18 cellular contexts compared by ENCODE assay signal in the genomic region with DNA sequence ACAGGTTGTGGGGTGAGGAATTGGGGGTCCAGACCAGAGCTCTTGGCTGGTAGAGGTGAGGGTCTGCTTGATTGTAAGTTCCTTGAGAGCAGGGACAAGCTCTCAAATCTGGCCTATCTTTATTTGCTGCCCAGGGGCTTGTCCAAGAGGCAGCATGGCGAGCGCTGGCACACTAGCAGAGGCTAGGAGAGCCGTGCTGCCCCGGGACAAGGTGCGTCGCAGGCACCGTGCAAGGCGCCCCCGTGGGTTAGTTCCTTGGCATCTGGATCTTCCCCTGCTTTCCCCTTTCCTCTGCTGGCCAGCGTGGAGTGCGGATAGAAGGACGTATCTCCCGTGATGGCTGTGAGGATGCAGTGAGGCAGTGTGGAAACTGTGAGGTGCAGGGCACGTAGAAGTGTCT.
DNase-seq lines count a peak whose midpoint lies in the region; ATAC-seq, FAIRE-seq and TF ChIP-seq lines count a peak whose summit lies in the region.
"Had no signal": no experiment of that assay in that cellular context is flagged by ENCODE, and none has a peak within 500 bp of the region (broad histone marks: within the 10 kb centered on the region; RNA-seq: fewer than 3 reads in every experiment).

No MANE protein-coding gene starts in this region.

- no peak overlapping the region for H4K5ac ChIP-seq in IMR-90 (ENCODE audit: low read depth, low read length)
- no peak overlapping the region for H4K5ac ChIP-seq in H1 (ENCODE audit: insufficient read length, low read depth, low read length)

- CTCF ChIA-PET in IMR-90 (lab: Yijun Ruan, JAX), result no interaction called here
- CTCF ChIA-PET in H1 (lab: Charles Lee; ENCODE audit: partially characterized antibody), result interaction anchor here (0.8 to 4.0 kb wide), 7 partner anchors 8 to 150 kb away, joined by 3 to 22 read pairs (median 6); no protein-coding TSS in a partner anchor
- CTCF ChIA-PET in activated CD8-positive, alpha-beta T cell treated with anti-CD3 and anti-CD28 coated beads for 36 hours (lab: Charles Lee), result no interaction called here
- CTCF ChIA-PET in CD8-positive, alpha-beta T cell (lab: Charles Lee), result no interaction called here

- no TSS peak for BruUV-seq in IMR-90 (replicated peaks; lab: Mats Ljungman, UMichigan)

- no peaks in the 10 kb centered on the region for H3K9me3 ChIP-seq in left ventricle myocardium inferior (replicated peaks)
- no peaks in the 10 kb centered on the region for H3K9me3 ChIP-seq in IMR-90 (ENCODE audit: control insufficient read depth, insufficient read depth, low read length)
- H3K9me3 ChIP-seq in H1 (ENCODE audit: insufficient read depth in 2 of 2, low read depth in 1 of 2, low read length in 1 of 2), result no peaks in the 10 kb centered on the region
- no peaks in the 10 kb centered on the region for H3K9me3 ChIP-seq in thoracic aorta
- H3K9me3 ChIP-seq in CD8-positive, alpha-beta T cell (ENCODE audit: low read length), result no peaks in the 10 kb centered on the region
- H3K9me3 ChIP-seq: BLaER1 had no signal

- H3K27me3 Mint-ChIP-seq in activated CD8-positive, alpha-beta T cell treated with anti-CD3 and anti-CD28 coated beads for 36 hours, result no peaks in the 10 kb centered on the region
- peaks cover 5% of the 10 kb centered on the region for H3K27me3 Mint-ChIP-seq in CD8-positive, alpha-beta T cell (ENCODE audit: low read depth)
- H3K27me3 Mint-ChIP-seq: CD4-positive, CD25-positive, alpha-beta regulatory T cell had no signal

- H3K27ac ChIP-seq in left ventricle myocardium inferior (replicated peaks) (no peak overlapping the region), IMR-90 (ENCODE audit: insufficient read depth, low read length) (no peak overlapping the region), H1 (ENCODE audit: low read depth, low read length) (no peak overlapping the region), thoracic aorta (peak overlapping the region; percentile 92 to 95)
- no peak overlapping the region for H3K27ac ChIP-seq in CD8-positive, alpha-beta T cell (ENCODE audit: low read depth, low read length)
- H3K27ac ChIP-seq: 22Rv1, BLaER1, GM23248, HL-60 had no signal

- H3K18ac ChIP-seq in IMR-90 (ENCODE audit: low read depth, low read length) (no peak overlapping the region), H1 (ENCODE audit: extremely low read depth, low read length) (no peak overlapping the region)

- H3K56ac ChIP-seq in IMR-90 (ENCODE audit: extremely low read depth, insufficient read depth, low read length) (no peak overlapping the region), H1 (replicated peaks; ENCODE audit: insufficient read length, low read depth, low read length) (no peak overlapping the region)

- H2BK20ac ChIP-seq in IMR-90 (ENCODE audit: low read depth, low read length) (no peak overlapping the region), H1 (ENCODE audit: low read length) (no peak overlapping the region)

- H2AFZ ChIP-seq in IMR-90 (replicated peaks; ENCODE audit: low read length, poor library complexity), result no peak overlapping the region
- no peak overlapping the region for H2AFZ ChIP-seq in H1 (ENCODE audit: low read length)
- H2AFZ ChIP-seq: GM23248 had no signal

- H3K4me3 ChIP-seq in left ventricle myocardium inferior (no peak overlapping the region), IMR-90 (ENCODE audit: insufficient read depth, low read depth, low read length) (no peak overlapping the region), H1 (ENCODE audit: extremely low read depth in 1 of 4, insufficient read depth in 2 of 4, low read depth in 3 of 4, low read length in 4 of 4) (no peak overlapping the region), thoracic aorta (no peak overlapping the region)
- no peak overlapping the region for H3K4me3 ChIP-seq in CD8-positive, alpha-beta T cell (ENCODE audit: low read depth, low read length)
- H3K4me3 ChIP-seq: BLaER1, GM12878, GM23248 had no signal

- ATAC-seq in Right ventricle myocardium inferior (no peak), IMR-90 (ENCODE audit: low read depth) (no peak), thoracic aorta (ENCODE audit: insufficient number of reproducible peaks, low FRiP score, low read depth) (no peak), HG03280 (IDR thresholded peaks at IDR 0.05; ENCODE audit: unreplicated experiment) (no peak)
- no peak for ATAC-seq in activated CD8-positive, alpha-beta T cell treated with anti-CD3 and anti-CD28 coated beads for 36 hours
- no peak for ATAC-seq in CD8-positive, alpha-beta T cell
- ATAC-seq: GM12878 had no signal

- no peak for TF ChIP-seq EP300 in H1 (IDR thresholded peaks at IDR 0.05; ENCODE audit: borderline replicate concordance in 1 of 2, low read depth in 2 of 2, low read length in 2 of 2)

- no peak overlapping the region for H2BK12ac ChIP-seq in H1 (ENCODE audit: low read depth, low read length)

- dilution Hi-C loops in IMR-90 (cut with HindIII; ENCODE audit: low sequenced_read_pairs, unreplicated experiment), result no loop called here

- H3K4me3 Mint-ChIP-seq in activated CD8-positive, alpha-beta T cell treated with anti-CD3 and anti-CD28 coated beads for 36 hours, result no peak overlapping the region
- H3K4me3 Mint-ChIP-seq in CD8-positive, alpha-beta T cell, result no peak overlapping the region
- H3K4me3 Mint-ChIP-seq: CD4-positive, CD25-positive, alpha-beta regulatory T cell had no signal

- intact Hi-C loops in Right ventricle myocardium inferior (cut with DNase I) (no loop called here), left ventricle myocardium inferior (cut with micrococcal nuclease) (no loop called here), IMR-90 (cut with micrococcal nuclease) (no loop called here)
- intact Hi-C loops in activated CD8-positive, alpha-beta T cell treated with anti-CD3 and anti-CD28 coated beads for 36 hours (cut with micrococcal nuclease), result no loop called here
- intact Hi-C loops in CD8-positive, alpha-beta T cell (cut with DNase I, micrococcal nuclease), result no loop called here

- no peak overlapping the region for H3K4ac ChIP-seq in IMR-90 (ENCODE audit: low read depth, low read length)
- H3K4ac ChIP-seq in H1 (replicated peaks; ENCODE audit: insufficient read length, low read depth, low read length), result no peak overlapping the region

- H4K91ac ChIP-seq in IMR-90 (ENCODE audit: insufficient read depth, low read depth, low read length) (no peak overlapping the region), H1 (replicated peaks; ENCODE audit: insufficient read length, low read length) (no peak overlapping the region)

- H3K36me3 Mint-ChIP-seq in activated CD8-positive, alpha-beta T cell treated with anti-CD3 and anti-CD28 coated beads for 36 hours (ENCODE audit: low read depth), result no peaks in the 10 kb centered on the region
- H3K36me3 Mint-ChIP-seq in CD8-positive, alpha-beta T cell, result no peaks in the 10 kb centered on the region
- H3K36me3 Mint-ChIP-seq: CD4-positive, CD25-positive, alpha-beta regulatory T cell had no signal

- no peak for TF ChIP-seq CTCF in left ventricle myocardium inferior (IDR thresholded peaks at IDR 0.05; ENCODE audit: borderline replicate concordance)
- no peak for TF ChIP-seq CTCF in IMR-90 (conservative IDR thresholded peaks at IDR 0.05; ENCODE audit: low read depth, low read length)
- no peak for TF ChIP-seq CTCF in H1 (IDR thresholded peaks at IDR 0.05; ENCODE audit: control extremely low read depth in 1 of 3, insufficient read depth in 1 of 3, low read depth in 1 of 3, low read length in 3 of 3)
- no peak for TF ChIP-seq CTCF in thoracic aorta (IDR thresholded peaks at IDR 0.05)
- no peak for TF ChIP-seq CTCF in activated CD8-positive, alpha-beta T cell treated with anti-CD3 and anti-CD28 coated beads for 36 hours (IDR thresholded peaks at IDR 0.05)
- TF ChIP-seq CTCF in CD8-positive, alpha-beta T cell (IDR thresholded peaks at IDR 0.05), result no peak

- H4K20me1 ChIP-seq in IMR-90 (ENCODE audit: insufficient read depth, low read length), result no peaks in the 10 kb centered on the region
- H4K20me1 ChIP-seq in H1 (replicated peaks in 1 of 2; ENCODE audit: control insufficient read depth in 1 of 2, insufficient read depth in 2 of 2, low read length in 2 of 2), result peaks cover 3% of the 10 kb centered on the region in 2 experiments
- H4K20me1 ChIP-seq: BLaER1 had no signal

- H3K79me2 ChIP-seq in H1 (ENCODE audit: control insufficient read depth in 1 of 2, insufficient read depth in 2 of 2, low read length in 2 of 2), result no peaks in the 10 kb centered on the region

- POLR2A ChIA-PET in IMR-90 (lab: Charles Lee; ENCODE audit: unreplicated experiment), result no interaction called here
- POLR2A ChIA-PET in H1 (lab: Charles Lee; ENCODE audit: partially characterized antibody), result interaction anchor here (0.6 kb wide), 1 partner anchor 444 kb away, joined by 3 read pairs; no protein-coding TSS in a partner anchor
- POLR2A ChIA-PET in activated CD8-positive, alpha-beta T cell treated with anti-CD3 and anti-CD28 coated beads for 36 hours (lab: Charles Lee), result no interaction called here
- POLR2A ChIA-PET in CD8-positive, alpha-beta T cell (lab: Charles Lee), result no interaction called here

- H3K9ac ChIP-seq in IMR-90 (ENCODE audit: low read depth, low read length) (no peak overlapping the region), H1 (replicated peaks in 1 of 4; ENCODE audit: extremely low read depth in 1 of 4, low read depth in 3 of 4, low read length in 3 of 4) (no peak overlapping the region)
- H3K9ac ChIP-seq: BLaER1, GM23248 had no signal

- in situ Hi-C loops in IMR-90 (cut with MboI; ENCODE audit: low sequenced_read_pairs), result no loop called here

- no peaks in the 10 kb centered on the region for H3K27me3 ChIP-seq in left ventricle myocardium inferior (ENCODE audit: low read depth)
- no peaks in the 10 kb centered on the region for H3K27me3 ChIP-seq in IMR-90 (ENCODE audit: control insufficient read depth, insufficient read depth, low read length)
- H3K27me3 ChIP-seq in H1 (replicated peaks in 1 of 4; ENCODE audit: control insufficient read depth in 3 of 4, extremely low read depth in 1 of 4, insufficient read depth in 3 of 4, low read length in 3 of 4), result no peaks in the 10 kb centered on the region
- no peaks in the 10 kb centered on the region for H3K27me3 ChIP-seq in thoracic aorta (replicated peaks; ENCODE audit: insufficient read depth)
- no peaks in the 10 kb centered on the region for H3K27me3 ChIP-seq in CD8-positive, alpha-beta T cell (ENCODE audit: insufficient read depth, low read length)
- H3K27me3 ChIP-seq: BLaER1 had no signal

- H2BK120ac ChIP-seq in IMR-90 (ENCODE audit: low read depth, low read length), result no peak overlapping the region
- no peak overlapping the region for H2BK120ac ChIP-seq in H1 (replicated peaks; ENCODE audit: low read depth, low read length)

- H2BK5ac ChIP-seq in IMR-90 (ENCODE audit: low read depth, low read length, poor library complexity, severe bottlenecking) (no peak overlapping the region), H1 (ENCODE audit: low read depth, low read length) (no peak overlapping the region)

- H3K79me1 ChIP-seq in IMR-90 (ENCODE audit: low read depth in 1 of 2, low read length in 2 of 2) (no peaks in the 10 kb centered on the region), H1 (ENCODE audit: low read depth, low read length) (no peaks in the 10 kb centered on the region; the same call in 1 of the 2 replicates)

- no peak overlapping the region for H2AK5ac ChIP-seq in IMR-90 (ENCODE audit: low read depth, low read length)
- no peak overlapping the region for H2AK5ac ChIP-seq in H1 (ENCODE audit: low read depth, low read length)

- TF ChIP-seq RAD21 in IMR-90 (IDR thresholded peaks at IDR 0.05; ENCODE audit: low read length), result no peak
- no peak for TF ChIP-seq RAD21 in H1 (IDR thresholded peaks at IDR 0.05 in 1 of 2, conservative IDR thresholded peaks at IDR 0.05 in 1 of 2; ENCODE audit: low read depth in 2 of 2, low read length in 2 of 2)

- FAIRE-seq in H1 (lab: Jason Lieb, UNC), result no peak
- FAIRE-seq: GM12878, GM18507 had no signal

- H3K36me3 ChIP-seq in left ventricle myocardium inferior (peaks cover 61% of the 10 kb centered on the region), IMR-90 (ENCODE audit: control insufficient read depth, insufficient read depth, low read length) (peaks cover 7% of the 10 kb centered on the region), H1 (ENCODE audit: control insufficient read depth in 2 of 4, insufficient read depth in 4 of 4, low read length in 3 of 4) (peaks cover 0 to 10% (median 4%) of the 10 kb centered on the region in 4 experiments; a peak in 5 of 8 replicates), thoracic aorta (peaks cover 60% of the 10 kb centered on the region)
- H3K36me3 ChIP-seq in CD8-positive, alpha-beta T cell (ENCODE audit: insufficient read depth, low read length), result no peaks in the 10 kb centered on the region

- no peaks in the 10 kb centered on the region; the same call in 1 of the 2 replicates for H3K9me1 ChIP-seq in IMR-90 (ENCODE audit: insufficient read depth, low read length)

- no peaks in the 10 kb centered on the region for H3K23me2 ChIP-seq in H1 (ENCODE audit: low read depth, low read length)

- H3K14ac ChIP-seq in IMR-90 (replicated peaks; ENCODE audit: low read depth, low read length) (no peak overlapping the region), H1 (ENCODE audit: insufficient read length) (peak overlapping the region; percentile 45)

- WGBS in IMR-90 (ENCODE audit: extremely low coverage in 2 of 2, insufficient read length in 1 of 2), 2 experiments, result 97% methylated on average over 10 of the region's 14 CpGs; no CpG with 5 or more reads in 1 of the 2 experiments
- 96% methylated on average over 14 of the region's 14 CpGs; no CpG with 5 or more reads in 1 of the 2 experiments for WGBS in H1 (ENCODE audit: extremely low coverage in 1 of 2, insufficient coverage in 1 of 2, insufficient read length in 1 of 2, insufficient replicate concordance in 2 of 2, low coverage in 1 of 2, low lambda C conversion rate in 2 of 2, missing lambda C conversion rate in 1 of 2), 2 experiments

- H2BK15ac ChIP-seq in IMR-90 (ENCODE audit: low read depth, low read length), result no peak overlapping the region
- H2BK15ac ChIP-seq in H1 (ENCODE audit: low read length), result no peak overlapping the region

- H3K4me1 ChIP-seq in left ventricle myocardium inferior, result peaks cover 8% of the 10 kb centered on the region
- H3K4me1 ChIP-seq in IMR-90 (ENCODE audit: control insufficient read depth, insufficient read depth, low read length), result no peaks in the 10 kb centered on the region
- H3K4me1 ChIP-seq in H1 (replicated peaks in 1 of 4; ENCODE audit: control insufficient read depth in 3 of 4, insufficient read depth in 4 of 4, low read length in 3 of 4), result 0 out of 7 replicates have a peak, but pooled peaks cover 0 to 2% (median 0%) of the 10 kb centered on the region in 4 experiments
- H3K4me1 ChIP-seq in thoracic aorta (ENCODE audit: control insufficient read depth in 1 of 2, low read depth in 2 of 2), result peaks cover 19 to 51% of the 10 kb centered on the region in 2 donors
- H3K4me1 ChIP-seq in CD8-positive, alpha-beta T cell (ENCODE audit: insufficient read depth, low read length), result no peaks in the 10 kb centered on the region
- H3K4me1 ChIP-seq: BLaER1 had no signal

- no peak overlapping the region for H3K4me2 ChIP-seq in IMR-90 (ENCODE audit: low read depth, low read length)
- H3K4me2 ChIP-seq in H1 (ENCODE audit: insufficient read depth in 1 of 2, low read depth in 2 of 2, low read length in 2 of 2), result no peak overlapping the region
- H3K4me2 ChIP-seq: BLaER1 had no signal

- H3K9me3 Mint-ChIP-seq in activated CD8-positive, alpha-beta T cell treated with anti-CD3 and anti-CD28 coated beads for 36 hours, result no peaks in the 10 kb centered on the region
- H3K9me3 Mint-ChIP-seq in CD8-positive, alpha-beta T cell, result no peaks in the 10 kb centered on the region

- H4K8ac ChIP-seq in IMR-90 (ENCODE audit: low read depth in 2 of 2, low read length in 2 of 2) (no peak overlapping the region), H1 (ENCODE audit: extremely low read depth, insufficient read depth, low read length) (no peak overlapping the region)

- H3K27ac Mint-ChIP-seq in activated CD8-positive, alpha-beta T cell treated with anti-CD3 and anti-CD28 coated beads for 36 hours, result no peak overlapping the region
- H3K27ac Mint-ChIP-seq in CD8-positive, alpha-beta T cell, result no peak overlapping the region
- H3K27ac Mint-ChIP-seq: CD4-positive, CD25-positive, alpha-beta regulatory T cell had no signal

- no peaks in the 10 kb centered on the region for H3K4me1 Mint-ChIP-seq in activated CD8-positive, alpha-beta T cell treated with anti-CD3 and anti-CD28 coated beads for 36 hours (ENCODE audit: low read depth)
- H3K4me1 Mint-ChIP-seq in CD8-positive, alpha-beta T cell (ENCODE audit: low read depth), result no peaks in the 10 kb centered on the region
- H3K4me1 Mint-ChIP-seq: CD4-positive, CD25-positive, alpha-beta regulatory T cell had no signal

- H3K23ac ChIP-seq in IMR-90 (ENCODE audit: low read depth, low read length) (no peak overlapping the region), H1 (ENCODE audit: insufficient read length) (no peak overlapping the region)

- DNase-seq in Right ventricle myocardium inferior (ENCODE audit: missing footprints) (peak; percentile 55), left ventricle myocardium inferior (no peak), IMR-90 (no peak), H1 (ENCODE audit: low read depth in 1 of 2, low spot score in 2 of 2) (no peak), thoracic aorta (ENCODE audit: low spot score) (no peak)
- DNase-seq in activated CD8-positive, alpha-beta T cell treated with anti-CD3 and anti-CD28 coated beads for 36 hours, result no peak
- no peak for DNase-seq in CD8-positive, alpha-beta T cell
- DNase-seq: AML-193; CD4-positive, CD25-positive, alpha-beta regulatory T cell; DMS79; GM23248; H7 had no signal

- TF ChIP-seq POLR2A in IMR-90 (IDR thresholded peaks at IDR 0.05; ENCODE audit: low read depth, low read length) (no peak), H1 (IDR thresholded peaks at IDR 0.05; ENCODE audit: control extremely low read depth in 1 of 2, low read depth in 2 of 2, low read length in 2 of 2) (no peak)

- H2AK9ac ChIP-seq in IMR-90 (replicated peaks; ENCODE audit: low read depth, low read length, poor library complexity), result peak overlapping the region; percentile 12

Comparison
In these comparisons a context has a peak if more than half of its experiments do, and no peak if none do; other contexts are left out.
1. H3K27ac ChIP-seq: peak in thoracic aorta (2 of 2); none in left ventricle myocardium inferior (single experiment), IMR-90 (single experiment), H1 (single experiment) and CD8-positive, alpha-beta T cell (single experiment).